8 cellular contexts compared by ENCODE assay signal in the genomic region with DNA sequence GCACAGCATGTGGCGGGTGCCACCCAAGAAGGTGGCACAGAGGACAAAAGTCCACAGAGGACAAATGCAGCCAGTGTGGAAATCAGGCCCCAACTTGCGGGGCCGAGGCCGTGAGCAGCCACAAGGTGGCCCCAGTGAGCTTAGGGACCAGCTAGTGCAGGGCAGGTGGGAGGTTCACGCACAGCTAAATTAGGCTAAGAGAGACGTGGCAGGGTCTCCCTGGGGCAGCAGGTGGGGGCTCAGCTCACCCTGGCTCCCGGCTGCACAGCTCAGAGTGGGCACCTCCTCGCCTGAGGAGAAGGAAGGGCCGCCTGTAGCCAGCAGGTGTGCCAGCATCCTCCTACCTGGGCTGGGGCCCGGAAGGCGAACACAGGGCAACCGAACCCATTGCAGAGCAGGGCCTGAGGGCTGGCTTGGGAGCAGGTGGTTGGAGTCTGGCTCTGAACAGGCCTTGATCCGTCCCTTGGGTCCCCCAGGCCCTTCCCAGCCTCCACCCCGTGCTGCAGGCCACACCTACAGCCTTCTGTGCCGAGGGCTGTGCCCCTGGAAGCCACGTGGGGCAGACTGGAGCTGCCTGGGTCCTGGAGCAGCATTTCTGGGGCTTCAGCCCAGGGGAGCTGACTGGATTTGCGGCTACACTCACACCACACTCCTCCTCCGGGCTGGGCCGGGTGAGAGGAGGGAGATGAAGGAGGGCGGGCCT. TPM values are rescaled to one million over a fixed set of nuclear protein-coding genes. Genes with fewer than 3 reads are reported as not detected.
DNase-seq lines count a peak whose midpoint lies in the region; ATAC-seq and TF ChIP-seq lines count a peak whose summit lies in the region.

No MANE protein-coding gene starts in this region.

- no peaks in the 10 kb centered on the region for H3K27me3 ChIP-seq in CD8-positive, alpha-beta memory T cell (ENCODE audit: insufficient read depth, low read length, poor library complexity, severe bottlenecking)
- no peaks in the 10 kb centered on the region for H3K27me3 ChIP-seq in NT2/D1 (ENCODE audit: insufficient read depth, insufficient read length)

- H3K27ac ChIP-seq in CD8-positive, alpha-beta memory T cell (ENCODE audit: low read depth, low read length), result no peak overlapping the region

- H3K4me3 ChIP-seq in CD8-positive, alpha-beta memory T cell (ENCODE audit: low read length), result no peak overlapping the region
- H3K4me3 ChIP-seq in NT2/D1 (ENCODE audit: insufficient read length, low read depth) (peak overlapping the region; percentile 26), epithelial cell of proximal tubule (ENCODE audit: low read depth, low read length) (peak overlapping the region; percentile 39)

- CTCF ChIA-PET in CD8-positive, alpha-beta memory T cell (lab: Charles Lee), result interaction anchor here (0.7 to 2.1 kb wide), 28 partner anchors 9 to 281 kb away, joined by 3 to 23 read pairs (median 4); a partner anchor contains a TSS

- H3K36me3 Mint-ChIP-seq in CD8-positive, alpha-beta memory T cell, result no peaks in the 10 kb centered on the region
- no peaks in the 10 kb centered on the region for H3K36me3 Mint-ChIP-seq in nephron (ENCODE audit: low read depth)
- no peaks in the 10 kb centered on the region for H3K36me3 Mint-ChIP-seq in stimulated activated naive CD8-positive, alpha-beta T cell treated with anti-CD3 and anti-CD28 coated beads, Interleukin-15, Interleukin-2, amounts not matched to agents 100 ng/mL and 50 ng/mL, for 24 hours (ENCODE audit: low read depth)

- H3K9me3 Mint-ChIP-seq in CD8-positive, alpha-beta memory T cell, result no peaks in the 10 kb centered on the region
- no peaks in the 10 kb centered on the region for H3K9me3 Mint-ChIP-seq in nephron
- H3K9me3 Mint-ChIP-seq in stimulated activated naive CD8-positive, alpha-beta T cell treated with anti-CD3 and anti-CD28 coated beads, Interleukin-15, Interleukin-2, amounts not matched to agents 100 ng/mL and 50 ng/mL, for 24 hours, result no peaks in the 10 kb centered on the region

- peak; percentile 50 for ATAC-seq in HG03354 (IDR thresholded peaks at IDR 0.05; ENCODE audit: poor library complexity, severe bottlenecking, unreplicated experiment)
- no peak for ATAC-seq in GM21515 (IDR thresholded peaks at IDR 0.05; ENCODE audit: unreplicated experiment)

- H3K9me3 ChIP-seq in CD8-positive, alpha-beta memory T cell (ENCODE audit: low read length), result no peaks in the 10 kb centered on the region
- no peaks in the 10 kb centered on the region for H3K9me3 ChIP-seq in NT2/D1 (ENCODE audit: insufficient read depth, low read length)

- TF ChIP-seq CTCF in epithelial cell of proximal tubule (conservative IDR thresholded peaks at IDR 0.05; ENCODE audit: low read depth, low read length) (peak; percentile 82), nephron (IDR thresholded peaks at IDR 0.05; ENCODE audit: unreplicated experiment in 3 of 3) (peak; percentile 73 to 81 (median 75))

- H3K9ac ChIP-seq in NT2/D1 (ENCODE audit: insufficient read length, low read depth), result peak overlapping the region; percentile 56

- H3K36me3 ChIP-seq in CD8-positive, alpha-beta memory T cell (ENCODE audit: insufficient read depth, low read length), result no peaks in the 10 kb centered on the region
- H3K36me3 ChIP-seq in NT2/D1 (ENCODE audit: insufficient read depth, insufficient read length, low read length), result no peaks in the 10 kb centered on the region

- peak; percentile 49 to 78 (median 63) for DNase-seq in CD8-positive, alpha-beta memory T cell
- DNase-seq in NT2/D1 (ENCODE audit: low read depth, low spot score), result no peak
- peak; percentile 35 for DNase-seq in activated CD8-positive, alpha-beta memory T cell treated with anti-CD3 and anti-CD28 coated beads, Interleukin-2, amount 50 U/mL, for 24 hours (ENCODE audit: extremely low read depth)
- no peak for DNase-seq in epithelial cell of proximal tubule (ENCODE audit: low read depth)

- peak overlapping the region in 3 of 7 donors; percentile 26 to 31 (median 26) for H3K4me3 Mint-ChIP-seq in CD8-positive, alpha-beta memory T cell
- H3K4me3 Mint-ChIP-seq in nephron, result no peak overlapping the region
- H3K4me3 Mint-ChIP-seq in stimulated activated naive CD8-positive, alpha-beta T cell treated with anti-CD3 and anti-CD28 coated beads, Interleukin-15, Interleukin-2, amounts not matched to agents 100 ng/mL and 50 ng/mL, for 24 hours, result no peak overlapping the region

- POLR2A ChIA-PET in CD8-positive, alpha-beta memory T cell (lab: Charles Lee), result interaction anchor here (0.7 kb wide), 1 partner anchor 205 kb away, joined by 4 read pairs; no protein-coding TSS in a partner anchor

- H3K4me1 ChIP-seq in CD8-positive, alpha-beta memory T cell (ENCODE audit: insufficient read depth, low read length), result no peaks in the 10 kb centered on the region
- peaks cover 4% of the 10 kb centered on the region for H3K4me1 ChIP-seq in NT2/D1 (ENCODE audit: insufficient read depth, insufficient read length)

- H3K27ac Mint-ChIP-seq in CD8-positive, alpha-beta memory T cell, result peak overlapping the region in 3 of 8 donors; percentile 32 to 57 (median 40)
- no peak overlapping the region for H3K27ac Mint-ChIP-seq in nephron
- peak overlapping the region; percentile 58 for H3K27ac Mint-ChIP-seq in stimulated activated naive CD8-positive, alpha-beta T cell treated with anti-CD3 and anti-CD28 coated beads, Interleukin-15, Interleukin-2, amounts not matched to agents 100 ng/mL and 50 ng/mL, for 24 hours

- H3K4me1 Mint-ChIP-seq in CD8-positive, alpha-beta memory T cell, result peaks cover 0 to 2% (median 0%) of the 10 kb centered on the region in 3 donors
- peaks cover 7% of the 10 kb centered on the region for H3K4me1 Mint-ChIP-seq in nephron
- H3K4me1 Mint-ChIP-seq in stimulated activated naive CD8-positive, alpha-beta T cell treated with anti-CD3 and anti-CD28 coated beads, Interleukin-15, Interleukin-2, amounts not matched to agents 100 ng/mL and 50 ng/mL, for 24 hours (ENCODE audit: low read depth), result peaks cover 13% of the 10 kb centered on the region

- H3K27me3 Mint-ChIP-seq in CD8-positive, alpha-beta memory T cell, result peaks cover 0 to 3% of the 10 kb centered on the region in 2 donors
- peaks cover 4% of the 10 kb centered on the region for H3K27me3 Mint-ChIP-seq in nephron (ENCODE audit: low read depth)
- H3K27me3 Mint-ChIP-seq in stimulated activated naive CD8-positive, alpha-beta T cell treated with anti-CD3 and anti-CD28 coated beads, Interleukin-15, Interleukin-2, amounts not matched to agents 100 ng/mL and 50 ng/mL, for 24 hours, result no peaks in the 10 kb centered on the region

RNA-seq across cellular contexts. Expression of a gene that starts 26.1 kb away (rescaled TPM):
- under 1 TPM; 0.15 to 0.33 TPM for total RNA-seq in CD8-positive, alpha-beta memory T cell
- 0.30 TPM for polyA plus RNA-seq in CD8-positive, alpha-beta memory T cell
- total RNA-seq in epithelial cell of proximal tubule, result 33.7 and 85.0 TPM in 2 replicates

RNA-seq across cellular contexts. Expression of a gene that starts 56.7 kb away (rescaled TPM):
- 10 to 100 TPM; 25.3 to 33.0 TPM for total RNA-seq in CD8-positive, alpha-beta memory T cell
- polyA plus RNA-seq in CD8-positive, alpha-beta memory T cell, result 7.6 TPM
- 30.2 and 36.8 TPM in 2 replicates for total RNA-seq in epithelial cell of proximal tubule

Comparison
In these comparisons a context has a peak if more than half of its experiments do, and no peak if none do; other contexts are left out.
1. DNase-seq: peak in CD8-positive, alpha-beta memory T cell (5 of 5) and activated CD8-positive, alpha-beta memory T cell treated with anti-CD3 and anti-CD28 coated beads, Interleukin-2, amount 50 U/mL, for 24 hours (single experiment); none in NT2/D1 (single experiment) and epithelial cell of proximal tubule (single experiment).
2. RNA of a gene that starts 26.1 kb away (total RNA-seq): 33.7 to 85.0 TPM in epithelial cell of proximal tubule; 0.15 to 0.33 TPM in CD8-positive, alpha-beta memory T cell; every median in the first group is over 10 times any median in the second.